ENCODE assay signal across 27 cellular contexts in the genomic region with DNA sequence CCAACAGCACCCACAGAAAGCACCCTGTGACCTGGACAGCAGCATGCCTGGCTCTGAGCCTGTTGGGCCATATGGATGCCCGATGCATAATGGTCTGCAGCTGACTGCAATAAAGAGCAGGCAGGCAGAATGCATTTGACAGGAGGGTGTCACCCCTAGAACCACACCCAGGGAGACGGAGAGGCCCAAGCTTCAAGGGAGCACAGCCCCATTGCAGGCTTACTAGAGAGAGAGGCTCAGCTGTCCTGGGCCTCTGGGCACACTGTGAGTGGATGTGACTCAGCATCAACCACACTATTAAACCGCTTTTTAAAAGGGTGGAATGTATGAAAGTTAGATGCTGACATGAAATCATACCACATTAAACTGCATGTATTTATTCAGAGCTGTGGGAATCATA.
A peak's percentile ranks its signal among the peaks of the same experiment; 100 is the strongest.
DNase-seq lines count a peak whose midpoint lies in the region; TF ChIP-seq lines count a peak whose summit lies in the region.
"Had no signal": no experiment of that assay in that cellular context is flagged by ENCODE, and none has a peak within 500 bp of the region (broad histone marks: within the 10 kb centered on the region; RNA-seq: fewer than 3 reads in every experiment).

No MANE protein-coding gene starts in this region.

- no peak overlapping the region for H3K27ac ChIP-seq in A673 (ENCODE audit: low read depth, low read length, poor library complexity, severe bottlenecking)
- H3K27ac ChIP-seq: A549, breast epithelium, colonic mucosa, esophagus muscularis mucosa, KMS-11, psoas muscle, stomach, transverse colon had no signal

- H3K4me1 Mint-ChIP-seq in type B pancreatic cell (ENCODE audit: unreplicated experiment): no peaks in the 10 kb centered on the region
- H3K4me1 Mint-ChIP-seq: activated CD4-positive, alpha-beta T cell treated with anti-CD3 and anti-CD28 coated beads for 36 hours; CD14-positive monocyte had no signal

- peaks cover 4% of the 10 kb centered on the region for H3K27me3 ChIP-seq in A673 (replicated peaks; ENCODE audit: insufficient read depth, low read depth, low read length, poor library complexity)
- H3K27me3 ChIP-seq: breast epithelium, colonic mucosa, esophagus muscularis mucosa, stomach, transverse colon had no signal

- no peak overlapping the region for H3K27ac Mint-ChIP-seq in type B pancreatic cell
- H3K27ac Mint-ChIP-seq: activated CD4-positive, alpha-beta T cell treated with anti-CD3 and anti-CD28 coated beads for 36 hours; T-helper 17 cell had no signal

- H3K27me3 Mint-ChIP-seq in type B pancreatic cell: no peaks in the 10 kb centered on the region

- peak; percentile 77 for DNase-seq in AG08395 (ENCODE audit: low spot score)
- DNase-seq in GM04503 (ENCODE audit: low read depth): peak; percentile 13
- peak; percentile 51 for DNase-seq in T1000 (lab: John Stamatoyannopoulos, UW)
- peak; percentile 17 for DNase-seq in glomerular visceral epithelial cell (ENCODE audit: extremely low spot score)
- no peak for DNase-seq in GM19238 (ENCODE audit: insufficient read length, low spot score)
- no peak for DNase-seq in type B pancreatic cell (ENCODE audit: extremely low spot score, unreplicated experiment)
- DNase-seq in A673 (ENCODE audit: low spot score): no peak
- no peak for DNase-seq in globus pallidus (ENCODE audit: low spot score)
- DNase-seq: activated CD4-positive, alpha-beta T cell treated with anti-CD3 and anti-CD28 coated beads for 36 hours; activated CD8-positive, alpha-beta memory T cell treated with anti-CD3 and anti-CD28 coated beads for 24 hours; activated naive CD4-positive, alpha-beta T cell treated with Interleukin-2 at 50 U/mL for 16 hours; activated T-cell treated with anti-CD3 and anti-CD28 coated beads, Interleukin-2, amount 50 U/mL, for 4 hours; colonic mucosa; kidney glomerular epithelial cell; mammary epithelial cell; NCI-H1694; NCI-H526 treated with DMSO at 0.1 percent for 48 hours; psoas muscle; stimulated activated CD8-positive, alpha-beta memory T cell treated with anti-CD3 and anti-CD28 coated beads, Interleukin-4, amount 100 ng/mL, for 48 hours; stomach; T-helper 17 cell; transverse colon had no signal

- H3K4me3 Mint-ChIP-seq in type B pancreatic cell: no peak overlapping the region
- H3K4me3 Mint-ChIP-seq: activated CD4-positive, alpha-beta T cell treated with anti-CD3 and anti-CD28 coated beads for 36 hours; activated T-cell treated with anti-CD3 and anti-CD28 coated beads, Interleukin-2, amount 50 U/mL, for 4 hours; CD14-positive monocyte; T-helper 17 cell had no signal

- BruUV-seq in A673 (replicated peaks; lab: Mats Ljungman, UMichigan): no TSS peak

- no peaks in the 10 kb centered on the region for H3K36me3 Mint-ChIP-seq in type B pancreatic cell
- H3K36me3 Mint-ChIP-seq: CD14-positive monocyte had no signal

- no peaks in the 10 kb centered on the region for H3K9me3 ChIP-seq in A673 (ENCODE audit: low read depth, low read length, poor library complexity, severe bottlenecking)
- H3K9me3 ChIP-seq: colonic mucosa, psoas muscle, transverse colon had no signal

- H3K4me3 ChIP-seq in A673 (ENCODE audit: low read depth, low read length, poor library complexity, severe bottlenecking): no peak overlapping the region
- H3K4me3 ChIP-seq: A549, breast epithelium, colonic mucosa, esophagus muscularis mucosa, psoas muscle, stomach, transverse colon had no signal

- CTCF ChIA-PET in A673 (lab: Charles Lee): no interaction called here

- POLR2A ChIA-PET in A673 (lab: Charles Lee; ENCODE audit: low non-redundant PET): no interaction called here

- H3K4me1 ChIP-seq in A673 (ENCODE audit: insufficient read depth, low read length, poor library complexity, severe bottlenecking): no peaks in the 10 kb centered on the region
- H3K4me1 ChIP-seq: A549, breast epithelium, colonic mucosa, esophagus muscularis mucosa, psoas muscle, stomach, transverse colon had no signal

- H3K36me3 ChIP-seq in A673 (ENCODE audit: insufficient read depth, low read length, poor library complexity, severe bottlenecking): no peaks in the 10 kb centered on the region
- H3K36me3 ChIP-seq: breast epithelium, colonic mucosa, esophagus muscularis mucosa, transverse colon had no signal

- intact Hi-C loops in A673 (cut with micrococcal nuclease; ENCODE audit: unreplicated experiment): no loop called here

- no peaks in the 10 kb centered on the region for H3K9me3 Mint-ChIP-seq in type B pancreatic cell

- no peak for TF ChIP-seq CTCF in type B pancreatic cell (conservative IDR thresholded peaks at IDR 0.05)
- no peak for TF ChIP-seq CTCF in A673 (conservative IDR thresholded peaks at IDR 0.05; ENCODE audit: low read depth, low read length)

Comparison
In these comparisons a context has a peak if more than half of its experiments do, and no peak if none do; other contexts are left out.
1. DNase-seq: peak in AG08395 (single experiment), GM04503 (single experiment), T1000 (single experiment) and glomerular visceral epithelial cell (single experiment); none in GM19238 (single experiment), type B pancreatic cell (single experiment), A673 (single experiment) and globus pallidus (single experiment).